ENCODE assay signal across 8 cellular contexts in the genomic region with DNA sequence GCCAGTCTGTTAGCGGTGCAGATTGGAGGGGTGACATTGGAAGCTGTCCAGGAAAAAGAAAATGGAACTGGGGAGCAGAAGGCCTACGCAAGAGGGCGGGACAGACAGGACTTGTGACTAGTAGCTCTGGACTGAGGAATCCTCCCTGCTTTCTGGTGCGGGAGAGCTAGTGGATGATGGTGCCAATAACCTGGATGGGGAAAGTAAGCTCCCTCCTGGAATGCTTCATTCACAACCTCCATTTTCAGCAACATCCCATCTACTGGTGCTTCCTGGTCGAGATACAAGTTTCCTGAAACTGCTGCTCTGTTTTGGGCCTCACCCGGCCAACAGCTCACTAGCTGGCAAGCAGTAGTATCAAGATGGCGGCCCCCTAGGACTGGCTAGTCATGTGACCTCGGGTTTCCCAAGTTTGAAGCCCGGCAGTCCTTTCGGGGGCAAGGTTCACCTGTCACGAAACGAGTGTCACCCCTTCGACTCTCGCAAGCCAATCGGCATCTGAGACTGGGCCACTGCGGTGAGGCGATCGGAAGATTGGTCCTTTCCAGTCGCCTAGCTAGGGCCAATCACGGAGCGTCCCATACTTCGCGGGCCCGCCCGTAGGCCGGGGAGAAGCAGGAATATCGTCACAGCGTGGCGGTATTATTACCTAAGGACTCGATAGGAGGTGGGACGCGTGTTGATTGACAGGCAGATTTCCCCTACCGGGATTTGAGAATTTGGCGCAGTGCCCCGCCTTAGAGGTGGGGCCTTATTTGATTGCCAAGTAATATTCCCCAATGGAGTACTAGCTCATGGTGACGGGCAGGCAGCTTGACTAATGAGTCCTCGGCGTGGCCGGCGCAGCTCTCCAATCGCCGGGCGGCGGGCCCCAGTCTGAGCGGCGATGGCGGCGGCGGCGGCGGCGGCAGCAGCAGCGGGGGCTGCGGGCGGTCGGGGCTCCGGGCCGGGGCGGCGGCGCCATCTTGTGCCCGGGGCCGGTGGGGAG. TPM values are rescaled to one million over a fixed set of nuclear protein-coding genes. Genes with fewer than 3 reads are reported as not detected.
A peak's percentile ranks its signal among the peaks of the same experiment; 100 is the strongest.
DNase-seq lines count a peak whose midpoint lies in the region; ATAC-seq and TF ChIP-seq lines count a peak whose summit lies in the region.

A gene with protein sequence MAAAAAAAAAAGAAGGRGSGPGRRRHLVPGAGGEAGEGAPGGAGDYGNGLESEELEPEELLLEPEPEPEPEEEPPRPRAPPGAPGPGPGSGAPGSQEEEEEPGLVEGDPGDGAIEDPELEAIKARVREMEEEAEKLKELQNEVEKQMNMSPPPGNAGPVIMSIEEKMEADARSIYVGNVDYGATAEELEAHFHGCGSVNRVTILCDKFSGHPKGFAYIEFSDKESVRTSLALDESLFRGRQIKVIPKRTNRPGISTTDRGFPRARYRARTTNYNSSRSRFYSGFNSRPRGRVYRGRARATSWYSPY (plus strand): TSS at position 874 of the 988 bp plus-strand sequence. CDS start 13 bp downstream, at position 887.

- H3K9me3 ChIP-seq in heart right ventricle: no peaks in the 10 kb centered on the region
- no peaks in the 10 kb centered on the region for H3K9me3 ChIP-seq in upper lobe of left lung

- TF ChIP-seq EP300 in upper lobe of left lung (IDR thresholded peaks at IDR 0.05): peak in 2 of 4 donors; percentile 3 to 12

- WGBS in heart right ventricle, 2 donors: 5% methylated on average over 42 to 63 of the region's 63 CpGs
- 5 to 18% methylated on average over 17 to 43 of the region's 63 CpGs for WGBS in upper lobe of left lung, 2 donors

- peak within 1 kb of the TSS; percentile 97 for H3K27ac Mint-ChIP-seq in T-helper 1 cell treated with Interleukin-12 subunit alpha and Interleukin-12 subunit beta and Interleukin-4 antibody, amounts not matched to agents 30 μg/mL and 1 μg/mL, for 36 hours

- peak; percentile 98 for DNase-seq in GM13977 (ENCODE audit: low spot score)
- DNase-seq in NCI-H1694 (lab: John Stamatoyannopoulos, UW): peak; percentile 100
- DNase-seq in amniotic stem cell (lab: John Stamatoyannopoulos, UW): peak; percentile 99
- peak; percentile 97 to 99 for DNase-seq in heart right ventricle
- DNase-seq in posterior cingulate gyrus: peak; percentile 98 to 100 (median 99)
- peak; percentile 98 to 99 for DNase-seq in upper lobe of left lung

- peaks cover 0 to 44% (median 24%) of the 10 kb centered on the region in 9 donors for H3K36me3 ChIP-seq in heart right ventricle
- peaks cover 0 to 37% (median 28%) of the 10 kb centered on the region in 4 donors for H3K36me3 ChIP-seq in upper lobe of left lung

- H3K27me3 ChIP-seq in heart right ventricle: no peaks in the 10 kb centered on the region
- no peaks in the 10 kb centered on the region for H3K27me3 ChIP-seq in upper lobe of left lung

- H3K27ac ChIP-seq in heart right ventricle (peak within 1 kb of the TSS; percentile 91 to 99 (median 96)), upper lobe of left lung (peak within 1 kb of the TSS; percentile 95 to 99 (median 99))

- H3K9me3 Mint-ChIP-seq in T-helper 1 cell treated with Interleukin-12 subunit alpha and Interleukin-12 subunit beta and Interleukin-4 antibody, amounts not matched to agents 30 μg/mL and 1 μg/mL, for 36 hours: peaks cover 10% of the 10 kb centered on the region

- peak; percentile 85 for ATAC-seq in HG02884 (IDR thresholded peaks at IDR 0.05; ENCODE audit: unreplicated experiment)
- peak; percentile 94 to 98 (median 96) for ATAC-seq in heart right ventricle
- ATAC-seq in upper lobe of left lung (ENCODE audit: low FRiP score in 2 of 2): peak; percentile 96 to 99

- in situ Hi-C loops in GM13977 (cut with MboI; ENCODE audit: low pct_unique_long_range_greater_than_20kb, low sequenced_read_pairs, unreplicated experiment): no loop called here

- H3K4me3 ChIP-seq in heart right ventricle (peak within 1 kb of the TSS; percentile 80 to 96 (median 90)), upper lobe of left lung (peak within 1 kb of the TSS; percentile 87 to 97 (median 92))

- peaks cover 35% of the 10 kb centered on the region for H3K36me3 Mint-ChIP-seq in T-helper 1 cell treated with Interleukin-12 subunit alpha and Interleukin-12 subunit beta and Interleukin-4 antibody, amounts not matched to agents 30 μg/mL and 1 μg/mL, for 36 hours (ENCODE audit: low read depth)

- intact Hi-C loops in heart right ventricle (cut with DNase I) (loop anchor here in 9 of 10 donors (1.0 to 10.0 kb wide), 10 partner anchors 14 to 244 kb away; a partner anchor contains a TSS), posterior cingulate gyrus (cut with DNase I) (loop anchor here (1.0 to 2.0 kb wide), 2 partner anchors 15 to 56 kb away; a partner anchor contains a TSS)

- TF ChIP-seq POLR2A in upper lobe of left lung (IDR thresholded peaks at IDR 0.05): peak in 3 of 4 donors; percentile 43 to 72 (median 60)

- peaks cover 6 to 25% (median 21%) of the 10 kb centered on the region in 9 donors for H3K4me1 ChIP-seq in heart right ventricle
- H3K4me1 ChIP-seq in upper lobe of left lung: peaks cover 14 to 23% (median 21%) of the 10 kb centered on the region in 4 donors

- no peaks in the 10 kb centered on the region for H3K27me3 Mint-ChIP-seq in T-helper 1 cell treated with Interleukin-12 subunit alpha and Interleukin-12 subunit beta and Interleukin-4 antibody, amounts not matched to agents 30 μg/mL and 1 μg/mL, for 36 hours (ENCODE audit: low read depth)

- H3K4me3 Mint-ChIP-seq in T-helper 1 cell treated with Interleukin-12 subunit alpha and Interleukin-12 subunit beta and Interleukin-4 antibody, amounts not matched to agents 30 μg/mL and 1 μg/mL, for 36 hours: peak within 1 kb of the TSS; percentile 86

- TF ChIP-seq CTCF in GM13977 (IDR thresholded peaks at IDR 0.05; ENCODE audit: extremely low read depth, insufficient read depth, missing control alignments) (no peak), heart right ventricle (IDR thresholded peaks at IDR 0.05) (no peak), upper lobe of left lung (IDR thresholded peaks at IDR 0.05) (peak in 1 of 6 experiments; percentile 10)

- peaks cover 30% of the 10 kb centered on the region for H3K4me1 Mint-ChIP-seq in T-helper 1 cell treated with Interleukin-12 subunit alpha and Interleukin-12 subunit beta and Interleukin-4 antibody, amounts not matched to agents 30 μg/mL and 1 μg/mL, for 36 hours (ENCODE audit: low read depth)

RNA-seq across cellular contexts. Expression of the gene that starts here (rescaled TPM):
- total RNA-seq in heart right ventricle: 10 to 100 TPM; 57.0 to 96.1 (median 67.8) TPM
- 100 to 1,000 TPM in 1 of 2 donors, 10 to 100 TPM in 1; 67.0 to 196 TPM for polyA plus RNA-seq in heart right ventricle
- 100 to 1,000 TPM in 3 of 6 donors, 10 to 100 TPM in 3; 47.6 to 325 (median 85.7) TPM for total RNA-seq in upper lobe of left lung

Comparison
In these comparisons a context has a peak if more than half of its experiments do, and no peak if none do; other contexts are left out.
1. Peak in every context shown above with its lines: DNase-seq, ATAC-seq, H3K4me3 ChIP-seq and H3K27ac ChIP-seq.